Comparison of ENCODE assay signal across 24 cellular contexts in genomic region chr11:133810766-133811165, GRCh38. TPM values are rescaled to one million over a fixed set of nuclear protein-coding genes. Genes with fewer than 3 reads are reported as not detected.
"Had no signal": no experiment of that assay in that cellular context is flagged by ENCODE, and none has a peak within 500 bp of the region (broad histone marks: within the 10 kb centered on the region; RNA-seq: fewer than 3 reads in every experiment).

No MANE protein-coding gene starts in this region.

- DNase-seq: activated CD4-positive, alpha-beta T cell treated with anti-CD3 and anti-CD28 coated beads for 48 hours; activated CD4-positive, alpha-beta T cell treated with anti-CD3 and anti-CD28 coated beads, Interleukin-2, amount 50 U/mL, for 4 hours; activated CD4-positive, CD25-positive, alpha-beta regulatory T cell treated with anti-CD3 and anti-CD28 coated beads, Interleukin-2, amount 50 U/mL, for 72 hours; activated CD8-positive, alpha-beta T cell treated with anti-CD3 and anti-CD28 coated beads, Interleukin-2, amount 10 ng/mL, durations not matched to agents 7 days and 5 days; activated gamma-delta T cell; activated naive CD4-positive, alpha-beta T cell treated with anti-CD3 and anti-CD28 coated beads for 36 hours; activated T-cell treated with anti-CD3 and anti-CD28 coated beads, Interleukin-2, amount 50 U/mL, for 4 hours; Karpas-422; NCI-H146; NCI-H187 treated with DMSO at 0.1 percent for 48 hours; NCI-H2081 treated with DMSO at 0.1 percent for 48 hours; NCI-H2227 treated with DMSO at 0.1 percent for 48 hours; NCI-H446 treated with DMSO at 0.1 percent for 48 hours; Peyer's patch; Right ventricle myocardium superior; SW 1271 had no signal

- H3K4me1 ChIP-seq: Peyer's patch, SJSA1 had no signal

- H3K4me3 ChIP-seq: K562, Peyer's patch, SJSA1 had no signal

- H3K9me3 ChIP-seq: Peyer's patch, SJSA1 had no signal

- H3K27me3 ChIP-seq: Peyer's patch, SJSA1 had no signal

- H3K27me3 Mint-ChIP-seq: activated naive CD8-positive, alpha-beta T cell had no signal

- H3K9me3 Mint-ChIP-seq: activated naive CD4-positive, alpha-beta T cell treated with anti-CD3 and anti-CD28 coated beads for 36 hours; activated T-cell treated with anti-CD3 and anti-CD28 coated beads, Interleukin-2, amount 50 U/mL, for 4 hours; T-helper 1 cell treated with Interleukin-12 subunit alpha and Interleukin-12 subunit beta and Interleukin-4 antibody, amounts not matched to agents 30 μg/mL and 1 μg/mL, for 36 hours had no signal

- H3K27ac Mint-ChIP-seq: activated CD8-positive, alpha-beta T cell treated with anti-CD3 and anti-CD28 coated beads, Interleukin-2, amount 10 ng/mL, durations not matched to agents 7 days and 5 days; activated naive CD4-positive, alpha-beta T cell treated with anti-CD3 and anti-CD28 coated beads for 36 hours; activated naive CD8-positive, alpha-beta T cell; brain; T-helper 1 cell treated with Interleukin-12 subunit alpha and Interleukin-12 subunit beta and Interleukin-4 antibody, amounts not matched to agents 30 μg/mL and 1 μg/mL, for 36 hours; WTC11 had no signal

- H3K27ac ChIP-seq: Peyer's patch, RWPE1, SJSA1 had no signal

- H3K4me3 Mint-ChIP-seq: activated CD8-positive, alpha-beta T cell treated with anti-CD3 and anti-CD28 coated beads, Interleukin-2, amount 10 ng/mL, durations not matched to agents 7 days and 5 days; activated naive CD4-positive, alpha-beta T cell treated with anti-CD3 and anti-CD28 coated beads for 36 hours; activated naive CD8-positive, alpha-beta T cell; activated T-cell treated with anti-CD3 and anti-CD28 coated beads, Interleukin-2, amount 50 U/mL, for 4 hours; brain; T-helper 1 cell treated with Interleukin-12 subunit alpha and Interleukin-12 subunit beta and Interleukin-4 antibody, amounts not matched to agents 30 μg/mL and 1 μg/mL, for 36 hours; WTC11 had no signal

- H3K4me1 Mint-ChIP-seq: WTC11 had no signal

- H3K36me3 ChIP-seq: Peyer's patch, SJSA1 had no signal

- FAIRE-seq: astrocyte, K562 had no signal

- H3K36me3 Mint-ChIP-seq: activated naive CD8-positive, alpha-beta T cell; brain; WTC11 had no signal

RNA-seq across cellular contexts. Expression of gene SPATA19, which starts 34.5 kb away (rescaled TPM):
- total RNA-seq: activated CD8-positive, alpha-beta T cell treated with anti-CD3 and anti-CD28 coated beads, Interleukin-2, amount 10 ng/mL, durations not matched to agents 7 days and 5 days; activated naive CD4-positive, alpha-beta T cell treated with anti-CD3 and anti-CD28 coated beads for 36 hours; activated T-cell treated with anti-CD3 and anti-CD28 coated beads, Interleukin-2, amount 50 U/mL, for 4 hours; astrocyte; K562; Peyer's patch; Right ventricle myocardium superior; SJSA1; WTC11 had no signal
- polyA plus RNA-seq: K562 had no signal
